Comparison of ENCODE assay signal across 26 cellular contexts in genomic region chr19:45121827-45122345, GRCh38. TPM values are rescaled to one million over a fixed set of nuclear protein-coding genes. Genes with fewer than 3 reads are reported as not detected.
DNase-seq lines count a peak whose midpoint lies in the region; ATAC-seq and TF ChIP-seq lines count a peak whose summit lies in the region.
"Had no signal": no experiment of that assay in that cellular context is flagged by ENCODE, and none has a peak within 500 bp of the region (broad histone marks: within the 10 kb centered on the region; RNA-seq: fewer than 3 reads in every experiment).

No MANE protein-coding gene starts in this region.

- H3K4me2 ChIP-seq in OCI-LY1 (ENCODE audit: low read length) = no peak overlapping the region
- H3K4me2 ChIP-seq: A549, SK-N-SH had no signal

- H3K36me3 ChIP-seq in OCI-LY1 (ENCODE audit: insufficient read depth, low read length) = peaks cover 3% of the 10 kb centered on the region; the same call in 1 of the 2 replicates
- H3K36me3 ChIP-seq: HAP-1, upper lobe of right lung had no signal

- peak overlapping the region; percentile 76 for H3K27ac Mint-ChIP-seq in activated CD4-positive, alpha-beta T cell treated with anti-CD3 and anti-CD28 coated beads, Interleukin-2, amount 10 ng/mL, durations not matched to agents 7 days and 5 days
- peak overlapping the region; percentile 75 to 81 for H3K27ac Mint-ChIP-seq in effector memory CD8-positive, alpha-beta T cell
- peak overlapping the region; percentile 92 for H3K27ac Mint-ChIP-seq in stimulated activated effector memory CD8-positive, alpha-beta T cell treated with anti-CD3 and anti-CD28 coated beads, Interleukin-12 subunit alpha, Interleukin-12 subunit beta, amount 100 ng/mL, for 72 hours
- H3K27ac Mint-ChIP-seq: activated CD4-positive, alpha-beta memory T cell treated with anti-CD3 and anti-CD28 coated beads, Interleukin-2, amount 10 ng/mL, durations not matched to agents 7 days and 5 days had no signal

- peaks cover 59% of the 10 kb centered on the region for H3K4me1 Mint-ChIP-seq in activated CD4-positive, alpha-beta T cell treated with anti-CD3 and anti-CD28 coated beads, Interleukin-2, amount 10 ng/mL, durations not matched to agents 7 days and 5 days
- peaks cover 48 to 51% of the 10 kb centered on the region in 2 donors for H3K4me1 Mint-ChIP-seq in effector memory CD8-positive, alpha-beta T cell (ENCODE audit: low read depth in 2 of 2)
- peaks cover 78% of the 10 kb centered on the region for H3K4me1 Mint-ChIP-seq in stimulated activated effector memory CD8-positive, alpha-beta T cell treated with anti-CD3 and anti-CD28 coated beads, Interleukin-12 subunit alpha, Interleukin-12 subunit beta, amount 100 ng/mL, for 72 hours

- CTCF ChIA-PET in activated CD4-positive, alpha-beta T cell treated with anti-CD3 and anti-CD28 coated beads, Interleukin-2, amount 10 ng/mL, durations not matched to agents 7 days and 5 days (lab: Charles Lee) = no interaction called here

- H3K9ac ChIP-seq in OCI-LY1 (ENCODE audit: low read length) = peak overlapping the region; percentile 3; the same call in 1 of the 2 replicates
- H3K9ac ChIP-seq: SK-N-SH had no signal

- no peaks in the 10 kb centered on the region for H3K27me3 Mint-ChIP-seq in activated CD4-positive, alpha-beta T cell treated with anti-CD3 and anti-CD28 coated beads, Interleukin-2, amount 10 ng/mL, durations not matched to agents 7 days and 5 days
- H3K27me3 Mint-ChIP-seq in effector memory CD8-positive, alpha-beta T cell = no peaks in the 10 kb centered on the region
- H3K27me3 Mint-ChIP-seq: activated CD4-positive, alpha-beta memory T cell treated with anti-CD3 and anti-CD28 coated beads, Interleukin-2, amount 10 ng/mL, durations not matched to agents 7 days and 5 days had no signal

- H3K4me3 ChIP-seq in OCI-LY1 (ENCODE audit: low read depth, low read length, poor library complexity, severe bottlenecking) = no peak overlapping the region
- H3K4me3 ChIP-seq: A549, HAP-1, K562, lung, upper lobe of right lung had no signal

- no peaks in the 10 kb centered on the region for H3K9me3 ChIP-seq in OCI-LY1 (ENCODE audit: low read length)
- H3K9me3 ChIP-seq: A549, HAP-1, SK-N-SH, upper lobe of right lung had no signal

- TF ChIP-seq CTCF in OCI-LY1 (IDR thresholded peaks at IDR 0.05; ENCODE audit: low read length) = no peak

- no peaks in the 10 kb centered on the region for H4K20me1 ChIP-seq in OCI-LY1 (ENCODE audit: insufficient read depth, low read length)

- 0 out of 2 replicates have a peak, but pooled peaks cover 4% of the 10 kb centered on the region for H3K79me2 ChIP-seq in OCI-LY1 (ENCODE audit: insufficient read depth, low read length)

- ATAC-seq in effector memory CD8-positive, alpha-beta T cell (replicated peaks) = no peak
- peak; percentile 4 for ATAC-seq in stimulated activated effector memory CD8-positive, alpha-beta T cell treated with anti-CD3 and anti-CD28 coated beads, Interleukin-12 subunit alpha, Interleukin-12 subunit beta, amount 100 ng/mL, for 72 hours
- no peak for ATAC-seq in HG03565 (IDR thresholded peaks at IDR 0.05; ENCODE audit: unreplicated experiment)
- ATAC-seq: A549, K562, upper lobe of right lung had no signal

- no peaks in the 10 kb centered on the region for H3F3A ChIP-seq in OCI-LY1 (ENCODE audit: insufficient read depth, low read length)

- no peaks in the 10 kb centered on the region for H3K27me3 ChIP-seq in OCI-LY1 (ENCODE audit: insufficient read depth, low read length)
- H3K27me3 ChIP-seq: upper lobe of right lung had no signal

- no peaks in the 10 kb centered on the region for H3K9me3 Mint-ChIP-seq in activated CD4-positive, alpha-beta T cell treated with anti-CD3 and anti-CD28 coated beads, Interleukin-2, amount 10 ng/mL, durations not matched to agents 7 days and 5 days
- H3K9me3 Mint-ChIP-seq in effector memory CD8-positive, alpha-beta T cell = no peaks in the 10 kb centered on the region
- H3K9me3 Mint-ChIP-seq in stimulated activated effector memory CD8-positive, alpha-beta T cell treated with anti-CD3 and anti-CD28 coated beads, Interleukin-12 subunit alpha, Interleukin-12 subunit beta, amount 100 ng/mL, for 72 hours = no peaks in the 10 kb centered on the region
- H3K9me3 Mint-ChIP-seq: activated CD4-positive, alpha-beta memory T cell treated with anti-CD3 and anti-CD28 coated beads, Interleukin-2, amount 10 ng/mL, durations not matched to agents 7 days and 5 days had no signal

- H2AFZ ChIP-seq in OCI-LY1 (ENCODE audit: low read length) = no peak overlapping the region

- H3K27ac ChIP-seq in OCI-LY1 (ENCODE audit: low read depth, low read length, poor library complexity, severe bottlenecking) = peak overlapping the region; percentile 35
- H3K27ac ChIP-seq: A549, upper lobe of right lung had no signal

- DNase-seq in activated CD4-positive, alpha-beta T cell treated with anti-CD3 and anti-CD28 coated beads, Interleukin-2, amount 10 ng/mL, durations not matched to agents 7 days and 5 days = no peak
- DNase-seq in activated CD4-positive, alpha-beta T cell treated with anti-CD3 and anti-CD28 coated beads, Interleukin-2, amount 50 U/mL, for 4 hours = no peak
- no peak for DNase-seq in effector memory CD8-positive, alpha-beta T cell
- DNase-seq in stimulated activated effector memory CD8-positive, alpha-beta T cell treated with anti-CD3 and anti-CD28 coated beads, Interleukin-12 subunit alpha, Interleukin-12 subunit beta, amount 100 ng/mL, for 72 hours (ENCODE audit: low spot score in 2 of 2) = no peak
- no peak for DNase-seq in NCI-H748 treated with DMSO at 0.1 percent for 48 hours (lab: John Stamatoyannopoulos, UW)
- DNase-seq in NOMO-1 (lab: John Stamatoyannopoulos, UW; ENCODE audit: unreplicated experiment in 2 of 2) = no peak
- DNase-seq: activated CD4-positive, alpha-beta memory T cell treated with anti-CD3 and anti-CD28 coated beads, Interleukin-2, amount 10 ng/mL, durations not matched to agents 7 days and 5 days; activated naive CD4-positive, alpha-beta T cell treated with anti-CD3 and anti-CD28 coated beads, Interleukin-2, amount 50 U/mL, for 16 hours; C1 segment of cervical spinal cord; cerebellar nuclear complex; foreskin melanocyte; hippocampal formation; NCI-H1694; NCI-H2171; NCI-H524; nucleus accumbens; SK-N-SH; stimulated activated CD4-positive, alpha-beta T cell treated with anti-CD3 and anti-CD28 coated beads, Interleukin-4, amount 100 ng/mL, for 1 hour; upper lobe of right lung had no signal

- no peaks in the 10 kb centered on the region for H3K36me3 Mint-ChIP-seq in activated CD4-positive, alpha-beta T cell treated with anti-CD3 and anti-CD28 coated beads, Interleukin-2, amount 10 ng/mL, durations not matched to agents 7 days and 5 days (ENCODE audit: low read depth)
- H3K36me3 Mint-ChIP-seq in effector memory CD8-positive, alpha-beta T cell (ENCODE audit: insufficient read depth) = no peaks in the 10 kb centered on the region
- peaks cover 12% of the 10 kb centered on the region for H3K36me3 Mint-ChIP-seq in stimulated activated effector memory CD8-positive, alpha-beta T cell treated with anti-CD3 and anti-CD28 coated beads, Interleukin-12 subunit alpha, Interleukin-12 subunit beta, amount 100 ng/mL, for 72 hours

- peaks cover 53% of the 10 kb centered on the region for H3K4me1 ChIP-seq in OCI-LY1 (ENCODE audit: insufficient read depth, low read length, severe bottlenecking)
- H3K4me1 ChIP-seq: A549 had no signal

- H3K9me2 ChIP-seq in OCI-LY1 (ENCODE audit: low read depth, low read length) = no peaks in the 10 kb centered on the region
- H3K9me2 ChIP-seq: SK-N-SH had no signal

- no peak overlapping the region for H3K4me3 Mint-ChIP-seq in activated CD4-positive, alpha-beta T cell treated with anti-CD3 and anti-CD28 coated beads, Interleukin-2, amount 10 ng/mL, durations not matched to agents 7 days and 5 days
- H3K4me3 Mint-ChIP-seq in effector memory CD8-positive, alpha-beta T cell = peak overlapping the region; percentile 5 to 22
- peak overlapping the region; percentile 62 for H3K4me3 Mint-ChIP-seq in stimulated activated effector memory CD8-positive, alpha-beta T cell treated with anti-CD3 and anti-CD28 coated beads, Interleukin-12 subunit alpha, Interleukin-12 subunit beta, amount 100 ng/mL, for 72 hours
- H3K4me3 Mint-ChIP-seq: activated CD4-positive, alpha-beta memory T cell treated with anti-CD3 and anti-CD28 coated beads, Interleukin-2, amount 10 ng/mL, durations not matched to agents 7 days and 5 days had no signal

- POLR2A ChIA-PET in activated CD4-positive, alpha-beta T cell treated with anti-CD3 and anti-CD28 coated beads, Interleukin-2, amount 10 ng/mL, durations not matched to agents 7 days and 5 days (lab: Charles Lee) = no interaction called here

RNA-seq across cellular contexts. Expression of gene PPP1R37, which starts 28.9 kb away (rescaled TPM):
- total RNA-seq in activated CD4-positive, alpha-beta T cell treated with anti-CD3 and anti-CD28 coated beads, Interleukin-2, amount 10 ng/mL, durations not matched to agents 7 days and 5 days = 10 to 100 TPM; 21.1 to 21.7 TPM

RNA-seq across cellular contexts. Expression of gene NKPD1, which starts 38.9 kb away (rescaled TPM):
- total RNA-seq in activated CD4-positive, alpha-beta T cell treated with anti-CD3 and anti-CD28 coated beads, Interleukin-2, amount 10 ng/mL, durations not matched to agents 7 days and 5 days = under 1 TPM in 1 of 2 experiments, not detected in 1; 0.17 TPM
- total RNA-seq: astrocyte, upper lobe of right lung had no signal

RNA-seq across cellular contexts. Expression of gene GEMIN7, which starts 42.8 kb away (rescaled TPM):
- total RNA-seq in activated CD4-positive, alpha-beta T cell treated with anti-CD3 and anti-CD28 coated beads, Interleukin-2, amount 10 ng/mL, durations not matched to agents 7 days and 5 days = 10 to 100 TPM; 27.1 to 30.0 TPM

RNA-seq across cellular contexts. Expression of gene ZNF296, which starts 45.6 kb away (rescaled TPM):
- total RNA-seq in activated CD4-positive, alpha-beta T cell treated with anti-CD3 and anti-CD28 coated beads, Interleukin-2, amount 10 ng/mL, durations not matched to agents 7 days and 5 days = 1 to 10 TPM; 4.0 to 4.1 TPM

RNA-seq across cellular contexts. Expression of gene TRAPPC6A, which starts 56.2 kb away (rescaled TPM):
- total RNA-seq in activated CD4-positive, alpha-beta T cell treated with anti-CD3 and anti-CD28 coated beads, Interleukin-2, amount 10 ng/mL, durations not matched to agents 7 days and 5 days = 10 to 100 TPM; 55.1 to 64.2 TPM
